1 cellular context compared by ENCODE assay signal in the genomic region with DNA sequence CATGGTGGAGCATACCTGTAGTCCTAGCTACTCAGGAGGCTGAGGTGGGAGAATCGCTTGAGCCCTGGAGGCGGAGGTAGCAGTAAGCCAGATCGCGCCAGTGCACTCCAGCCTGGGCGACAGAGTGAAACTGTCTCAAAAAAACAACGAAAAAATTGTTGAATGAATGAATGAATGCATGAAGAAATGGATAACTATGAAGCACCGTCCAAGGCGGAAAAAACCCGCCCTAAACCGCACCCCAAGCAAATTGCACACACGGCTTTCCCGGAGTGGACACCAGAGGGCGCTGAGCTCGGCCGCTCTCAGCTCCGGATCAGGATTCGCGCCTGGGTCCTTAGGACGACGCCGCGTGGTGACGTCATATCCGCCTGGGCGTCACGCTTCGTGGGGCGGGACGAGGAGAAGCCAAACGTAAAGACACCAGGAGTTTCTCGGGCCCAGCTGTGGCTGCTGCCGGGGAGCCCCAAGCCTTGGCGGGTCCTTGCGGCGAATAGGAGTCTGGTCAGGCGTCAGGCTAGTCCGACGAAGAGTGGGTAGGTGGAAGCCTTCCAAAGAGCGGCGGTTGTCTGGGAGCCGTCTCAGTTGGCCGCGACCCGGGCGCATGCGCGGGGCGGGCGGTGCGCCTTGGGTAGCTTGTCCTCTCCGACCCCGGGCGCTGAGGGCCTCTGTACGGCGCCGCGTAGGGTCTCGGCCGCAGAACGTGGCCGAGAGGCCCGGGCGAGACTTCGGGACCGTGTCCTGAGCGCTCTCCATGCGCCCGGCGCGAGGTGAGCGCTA.
TF ChIP-seq lines count a peak whose summit lies in the region.

HTD2 (plus strand) TSS at position 639 of the 780 bp plus-strand sequence. CDS start 11,094 bp downstream, outside the sequence.
RPP14 (plus strand) TSS at position 364 of the 780 bp plus-strand sequence. CDS start 4,085 bp downstream, outside the sequence.

TF ChIP-seq in K562, 482 proteins besides CTCF, POLR2A, EP300 and RAD21 (continued from another document and continues in another):
- TF ChIP-seq ARID4B (CRISPR knock-in tag; IDR thresholded peaks at IDR 0.05), result no peak
- no peak for TF ChIP-seq SMAD1 (IDR thresholded peaks at IDR 0.05; ENCODE audit: low read depth, low read length, partially characterized antibody)
- TF ChIP-seq IFI16 (CRISPR knock-in tag; IDR thresholded peaks at IDR 0.05), result no peak
- TF ChIP-seq USF2 (CRISPR knock-in tag; IDR thresholded peaks at IDR 0.05), result no peak
- no peak for TF ChIP-seq IRF9 (tag; IDR thresholded peaks at IDR 0.05)
- TF ChIP-seq HDAC2 (IDR thresholded peaks at IDR 0.05), result no peak
- no peak for TF ChIP-seq HLTF (IDR thresholded peaks at IDR 0.05)
- TF ChIP-seq RBM34 (IDR thresholded peaks at IDR 0.05; ENCODE audit: borderline replicate concordance, insufficient read depth, low read length), result no peak
- no peak; the same call in 1 of the 2 replicates for TF ChIP-seq GATAD2B (IDR thresholded peaks at IDR 0.05; ENCODE audit: borderline replicate concordance)
- TF ChIP-seq POU5F1 (IDR thresholded peaks at IDR 0.05; ENCODE audit: borderline replicate concordance, low read depth, low read length, partially characterized antibody), result no peak
- TF ChIP-seq, protein P1, sequence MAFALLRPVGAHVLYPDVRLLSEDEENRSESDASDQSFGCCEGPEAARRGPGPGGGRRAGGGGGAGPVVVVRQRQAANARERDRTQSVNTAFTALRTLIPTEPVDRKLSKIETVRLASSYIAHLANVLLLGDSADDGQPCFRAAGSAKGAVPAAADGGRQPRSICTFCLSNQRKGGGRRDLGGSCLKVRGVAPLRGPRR (CRISPR knock-in tag; IDR thresholded peaks at IDR 0.05), result no peak
- TF ChIP-seq, protein P2, sequence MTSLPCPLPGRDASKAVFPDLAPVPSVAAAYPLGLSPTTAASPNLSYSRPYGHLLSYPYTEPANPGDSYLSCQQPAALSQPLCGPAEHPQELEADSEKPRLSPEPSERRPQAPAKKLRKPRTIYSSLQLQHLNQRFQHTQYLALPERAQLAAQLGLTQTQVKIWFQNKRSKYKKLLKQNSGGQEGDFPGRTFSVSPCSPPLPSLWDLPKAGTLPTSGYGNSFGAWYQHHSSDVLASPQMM (CRISPR knock-in tag; IDR thresholded peaks at IDR 0.05), result no peak
- TF ChIP-seq ZFP1 (CRISPR knock-in tag; IDR thresholded peaks at IDR 0.05), result no peak
- no peak for TF ChIP-seq TEAD2 (tag; IDR thresholded peaks at IDR 0.05)
- peak; percentile 62; the same call in 1 of the 2 replicates for TF ChIP-seq ZNF197 (CRISPR knock-in tag; IDR thresholded peaks at IDR 0.05; ENCODE audit: low read depth)
- TF ChIP-seq TRIM28 (IDR thresholded peaks at IDR 0.05), result no peak
- TF ChIP-seq ELF4 (CRISPR knock-in tag; IDR thresholded peaks at IDR 0.05), result no peak
- TF ChIP-seq, protein P3, sequence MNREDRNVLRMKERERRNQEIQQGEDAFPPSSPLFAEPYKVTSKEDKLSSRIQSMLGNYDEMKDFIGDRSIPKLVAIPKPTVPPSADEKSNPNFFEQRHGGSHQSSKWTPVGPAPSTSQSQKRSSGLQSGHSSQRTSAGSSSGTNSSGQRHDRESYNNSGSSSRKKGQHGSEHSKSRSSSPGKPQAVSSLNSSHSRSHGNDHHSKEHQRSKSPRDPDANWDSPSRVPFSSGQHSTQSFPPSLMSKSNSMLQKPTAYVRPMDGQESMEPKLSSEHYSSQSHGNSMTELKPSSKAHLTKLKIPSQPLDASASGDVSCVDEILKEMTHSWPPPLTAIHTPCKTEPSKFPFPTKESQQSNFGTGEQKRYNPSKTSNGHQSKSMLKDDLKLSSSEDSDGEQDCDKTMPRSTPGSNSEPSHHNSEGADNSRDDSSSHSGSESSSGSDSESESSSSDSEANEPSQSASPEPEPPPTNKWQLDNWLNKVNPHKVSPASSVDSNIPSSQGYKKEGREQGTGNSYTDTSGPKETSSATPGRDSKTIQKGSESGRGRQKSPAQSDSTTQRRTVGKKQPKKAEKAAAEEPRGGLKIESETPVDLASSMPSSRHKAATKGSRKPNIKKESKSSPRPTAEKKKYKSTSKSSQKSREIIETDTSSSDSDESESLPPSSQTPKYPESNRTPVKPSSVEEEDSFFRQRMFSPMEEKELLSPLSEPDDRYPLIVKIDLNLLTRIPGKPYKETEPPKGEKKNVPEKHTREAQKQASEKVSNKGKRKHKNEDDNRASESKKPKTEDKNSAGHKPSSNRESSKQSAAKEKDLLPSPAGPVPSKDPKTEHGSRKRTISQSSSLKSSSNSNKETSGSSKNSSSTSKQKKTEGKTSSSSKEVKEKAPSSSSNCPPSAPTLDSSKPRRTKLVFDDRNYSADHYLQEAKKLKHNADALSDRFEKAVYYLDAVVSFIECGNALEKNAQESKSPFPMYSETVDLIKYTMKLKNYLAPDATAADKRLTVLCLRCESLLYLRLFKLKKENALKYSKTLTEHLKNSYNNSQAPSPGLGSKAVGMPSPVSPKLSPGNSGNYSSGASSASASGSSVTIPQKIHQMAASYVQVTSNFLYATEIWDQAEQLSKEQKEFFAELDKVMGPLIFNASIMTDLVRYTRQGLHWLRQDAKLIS (CRISPR knock-in tag; IDR thresholded peaks at IDR 0.05), result no peak
- no peak for TF ChIP-seq NUFIP1 (IDR thresholded peaks at IDR 0.05; ENCODE audit: partially characterized antibody)
- TF ChIP-seq TAL1 (IDR thresholded peaks at IDR 0.05), result no peak
- TF ChIP-seq ZNF253 (CRISPR knock-in tag; conservative IDR thresholded peaks at IDR 0.05), result no peak
- TF ChIP-seq LCOR (CRISPR knock-in tag; IDR thresholded peaks at IDR 0.05), result 0 out of 2 replicates have a peak, but pooled peaks have one; percentile 25
- no peak for TF ChIP-seq MEF2D (tag; conservative IDR thresholded peaks at IDR 0.05; ENCODE audit: low read depth)
- TF ChIP-seq ARID1B (IDR thresholded peaks at IDR 0.05), result peak; percentile 44
- TF ChIP-seq XRCC3 (IDR thresholded peaks at IDR 0.05), result no peak
- TF ChIP-seq HNRNPL (IDR thresholded peaks at IDR 0.05; ENCODE audit: low read depth, low read length), result no peak
- TF ChIP-seq L3MBTL2 (IDR thresholded peaks at IDR 0.05), result peak; percentile 71
- no peak for TF ChIP-seq TSHZ1 (CRISPR knock-in tag; IDR thresholded peaks at IDR 0.05)
- peak; percentile 63 for TF ChIP-seq POLR2H (tag; IDR thresholded peaks at IDR 0.05; ENCODE audit: low read depth)
- TF ChIP-seq, protein P4, sequence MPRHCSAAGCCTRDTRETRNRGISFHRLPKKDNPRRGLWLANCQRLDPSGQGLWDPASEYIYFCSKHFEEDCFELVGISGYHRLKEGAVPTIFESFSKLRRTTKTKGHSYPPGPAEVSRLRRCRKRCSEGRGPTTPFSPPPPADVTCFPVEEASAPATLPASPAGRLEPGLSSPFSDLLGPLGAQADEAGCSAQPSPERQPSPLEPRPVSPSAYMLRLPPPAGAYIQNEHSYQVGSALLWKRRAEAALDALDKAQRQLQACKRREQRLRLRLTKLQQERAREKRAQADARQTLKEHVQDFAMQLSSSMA (CRISPR knock-in tag; IDR thresholded peaks at IDR 0.05), result no peak
- TF ChIP-seq GTF2A2 (tag; IDR thresholded peaks at IDR 0.05), result no peak
- no peak for TF ChIP-seq HDAC8 (tag; IDR thresholded peaks at IDR 0.05)
- no peak for TF ChIP-seq NR2F6 (CRISPR knock-in tag; IDR thresholded peaks at IDR 0.05)
- no peak for TF ChIP-seq NFXL1 (CRISPR knock-in tag; IDR thresholded peaks at IDR 0.05)
- TF ChIP-seq CXXC5 (CRISPR knock-in tag; IDR thresholded peaks at IDR 0.05), result peak; percentile 95
- no peak for TF ChIP-seq HNRNPK (IDR thresholded peaks at IDR 0.05; ENCODE audit: low read depth, low read length, poor library complexity, severe bottlenecking)
- no peak for TF ChIP-seq AFF1 (IDR thresholded peaks at IDR 0.05; ENCODE audit: low read depth in 1 of 2, partially characterized antibody in 2 of 2)
- no peak for TF ChIP-seq ZNF589 (CRISPR knock-in tag; IDR thresholded peaks at IDR 0.05; ENCODE audit: low read depth)
